Comparison of ENCODE assay signal across 8 cellular contexts in the genomic region with DNA sequence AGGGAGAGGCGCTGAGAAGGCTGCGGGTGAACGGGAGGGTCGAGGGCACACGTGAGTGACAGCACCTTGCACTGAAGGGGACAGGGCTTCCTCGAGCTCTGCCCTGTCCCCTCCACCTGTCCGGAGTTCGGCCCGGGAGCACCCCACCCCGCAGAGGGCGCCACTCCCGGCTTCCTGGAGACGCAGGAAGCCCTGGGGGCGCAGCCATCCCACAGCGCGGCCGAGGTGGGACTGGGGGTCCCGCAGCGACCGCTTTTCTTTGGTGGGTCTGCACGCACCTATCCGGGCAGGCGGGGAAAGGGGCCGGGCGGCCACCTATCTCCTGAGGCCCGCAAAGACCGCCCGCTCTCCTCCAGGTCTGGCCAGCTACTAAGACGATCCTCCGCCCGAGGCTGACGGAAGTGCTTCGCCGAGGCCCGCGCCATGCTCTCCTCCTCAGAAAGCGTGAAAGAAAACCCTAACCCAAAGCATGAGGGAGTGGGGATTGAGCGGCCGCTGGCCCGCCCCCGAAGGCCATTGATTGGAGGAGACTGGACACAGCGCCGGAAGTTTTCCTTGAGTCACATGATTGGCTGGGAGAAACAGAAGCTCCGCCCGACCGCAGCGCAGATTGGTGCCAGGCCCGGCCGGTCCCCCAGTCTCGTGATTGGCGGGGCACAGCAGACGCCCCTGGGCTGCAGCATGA. TPM values are rescaled to one million over a fixed set of nuclear protein-coding genes. Genes with fewer than 3 reads are reported as not detected.
DNase-seq lines count a peak whose midpoint lies in the region; ATAC-seq lines count a peak whose summit lies in the region.

No MANE protein-coding gene starts in this region.

- no peak overlapping the region for H4K8ac ChIP-seq in mesendoderm (ENCODE audit: low read depth, low read length)

- H3K9ac ChIP-seq in endocrine pancreas (ENCODE audit: control insufficient read depth, insufficient read depth, low read length) (peak overlapping the region; percentile 45), mesendoderm (ENCODE audit: low read length) (peak overlapping the region; percentile 93)

- peak overlapping the region; percentile 89 for H3K27ac ChIP-seq in mesendoderm (ENCODE audit: low read depth, low read length)

- peak overlapping the region; percentile 63 for H2BK120ac ChIP-seq in mesendoderm (ENCODE audit: low read depth, low read length)

- H3K4ac ChIP-seq in mesendoderm (ENCODE audit: low read depth, low read length), result peak overlapping the region; percentile 92

- H3K79me2 ChIP-seq in mesendoderm (ENCODE audit: control insufficient read depth, insufficient read depth, low read length), result peaks cover 5% of the 10 kb centered on the region

- DNase-seq in CMK (ENCODE audit: low read depth) (peak; percentile 92), HPDE6-E6E7 (ENCODE audit: extremely low spot score) (peak; percentile 99), NK-92 (lab: John Stamatoyannopoulos, UW; ENCODE audit: unreplicated experiment) (peak; percentile 79), mesendoderm (peak; percentile 99)
- DNase-seq in activated CD8-positive, alpha-beta memory T cell treated with anti-CD3 and anti-CD28 coated beads for 48 hours (ENCODE audit: low read depth in 2 of 3, low spot score in 2 of 3), result peak; percentile 75 to 93 (median 86)
- peak; percentile 86 for DNase-seq in stimulated activated CD8-positive, alpha-beta memory T cell treated with anti-CD3 and anti-CD28 coated beads, Interleukin-15, amount 100 ng/mL, for 1 hour (ENCODE audit: low read depth)

- no peak overlapping the region for H2BK15ac ChIP-seq in mesendoderm (replicated peaks; ENCODE audit: low read depth)

- peak overlapping the region; percentile 76 for H2BK5ac ChIP-seq in mesendoderm (ENCODE audit: low read length)

- no peaks in the 10 kb centered on the region for H3K9me3 ChIP-seq in endocrine pancreas (ENCODE audit: control insufficient read depth, low read length)

- ATAC-seq in GM19463 (IDR thresholded peaks at IDR 0.05; ENCODE audit: unreplicated experiment), result peak; percentile 87

- peaks cover 3% of the 10 kb centered on the region for H3K79me1 ChIP-seq in mesendoderm (ENCODE audit: low read length)

- H3K56ac ChIP-seq in mesendoderm (ENCODE audit: low read length), result peak overlapping the region; percentile 97

- peak overlapping the region; percentile 68 for H2AK5ac ChIP-seq in mesendoderm (ENCODE audit: low read length)

- H3K23ac ChIP-seq in mesendoderm (ENCODE audit: low read length), result no peak overlapping the region

- H3K27me3 ChIP-seq in endocrine pancreas (ENCODE audit: control insufficient read depth, insufficient read depth, low read length), result no peaks in the 10 kb centered on the region
- no peaks in the 10 kb centered on the region for H3K27me3 ChIP-seq in mesendoderm (ENCODE audit: insufficient read depth, low read length, poor library complexity)

- H3K4me3 ChIP-seq in endocrine pancreas (ENCODE audit: control insufficient read depth, insufficient read depth, low read length) (no peak overlapping the region), mesendoderm (ENCODE audit: low read length) (peak overlapping the region; percentile 79)

- no CpG with 5 or more reads among the region's 52 CpGs for WGBS in mesendoderm (ENCODE audit: extremely low coverage, insufficient coverage, low lambda C conversion rate)

- H3K36me3 ChIP-seq in endocrine pancreas (ENCODE audit: control insufficient read depth, insufficient read depth, low read length), result no peaks in the 10 kb centered on the region
- H3K36me3 ChIP-seq in mesendoderm (ENCODE audit: control insufficient read depth, insufficient read depth, low read length), result no peaks in the 10 kb centered on the region

- H3K4me1 ChIP-seq in endocrine pancreas (ENCODE audit: control insufficient read depth, insufficient read depth, low read length) (no peaks in the 10 kb centered on the region), mesendoderm (ENCODE audit: control insufficient read depth, low read depth, low read length) (no peaks in the 10 kb centered on the region)

- peak overlapping the region; percentile 91 for H3K18ac ChIP-seq in mesendoderm (ENCODE audit: low read length)

- no peak overlapping the region for H4K5ac ChIP-seq in mesendoderm (ENCODE audit: low read length)

- peak overlapping the region; percentile 95 for H3K4me2 ChIP-seq in mesendoderm (ENCODE audit: low read length)

RNA-seq across cellular contexts. Expression of a gene that starts 34.4 kb away (rescaled TPM):
- 39.1 TPM for polyA plus RNA-seq in mesendoderm (2013, experiment 1 of 2)
- polyA plus RNA-seq in mesendoderm (2013, experiment 2 of 2), result 39.0 TPM

RNA-seq across cellular contexts. Expression of a gene that starts 57.8 kb away (rescaled TPM):
- polyA plus RNA-seq in mesendoderm (2013, experiment 1 of 2), result 23.5 TPM
- 23.1 TPM for polyA plus RNA-seq in mesendoderm (2013, experiment 2 of 2)
